Comparison of ENCODE assay signal across 14 cellular contexts in genomic region chr9:16752615-16753014, GRCh38.
DNase-seq lines count a peak whose midpoint lies in the region; ATAC-seq and TF ChIP-seq lines count a peak whose summit lies in the region.
"Had no signal": no experiment of that assay in that cellular context is flagged by ENCODE, and none has a peak within 500 bp of the region (broad histone marks: within the 10 kb centered on the region; RNA-seq: fewer than 3 reads in every experiment).

No MANE protein-coding gene starts in this region.

- DNase-seq in GM03348 (ENCODE audit: low spot score) = peak; percentile 20
- no peak for DNase-seq in SK-N-MC (ENCODE audit: low read depth, low spot score)
- peak; percentile 31 for DNase-seq in fibroblast of the aortic adventitia (ENCODE audit: low read depth)
- DNase-seq in NCI-H446 (lab: John Stamatoyannopoulos, UW) = no peak
- DNase-seq in amniotic stem cell (lab: John Stamatoyannopoulos, UW) = no peak
- DNase-seq in NCI-H1105 (lab: John Stamatoyannopoulos, UW) = no peak
- no peak for DNase-seq in naive thymus-derived CD8-positive, alpha-beta T cell
- DNase-seq: C1 segment of cervical spinal cord; Calu3; CD4-positive, alpha-beta T cell; DMS 273 treated with DMSO at 0.1 percent for 48 hours; H7 had no signal

- H3K9ac ChIP-seq in SK-N-MC (ENCODE audit: insufficient read length) = no peak overlapping the region

- TF ChIP-seq CTCF in fibroblast of the aortic adventitia (IDR thresholded peaks at IDR 0.05; ENCODE audit: insufficient read depth, low read length) = no peak

- no peak overlapping the region for H3K4me3 Mint-ChIP-seq in naive thymus-derived CD8-positive, alpha-beta T cell
- H3K4me3 Mint-ChIP-seq: B cell; CD4-positive, alpha-beta T cell had no signal

- no peak for ATAC-seq in naive thymus-derived CD8-positive, alpha-beta T cell
- ATAC-seq: HepG2 had no signal

- H3K27me3 Mint-ChIP-seq in naive thymus-derived CD8-positive, alpha-beta T cell = peaks cover 0 to 4% (median 0%) of the 10 kb centered on the region in 5 donors
- H3K27me3 Mint-ChIP-seq: B cell; CD4-positive, alpha-beta T cell had no signal

- peaks cover 0 to 9% (median 0%) of the 10 kb centered on the region in 9 donors for H3K9me3 Mint-ChIP-seq in naive thymus-derived CD8-positive, alpha-beta T cell

- POLR2A ChIA-PET in naive thymus-derived CD8-positive, alpha-beta T cell (lab: Charles Lee) = no interaction called here

- H3K36me3 Mint-ChIP-seq in naive thymus-derived CD8-positive, alpha-beta T cell = no peaks in the 10 kb centered on the region

- H3K4me1 Mint-ChIP-seq in naive thymus-derived CD8-positive, alpha-beta T cell = no peaks in the 10 kb centered on the region
- H3K4me1 Mint-ChIP-seq: B cell had no signal

- H3K9me3 ChIP-seq in SK-N-MC (ENCODE audit: low read depth, low read length) = no peaks in the 10 kb centered on the region

- H3K27ac Mint-ChIP-seq in naive thymus-derived CD8-positive, alpha-beta T cell = no peak overlapping the region
- H3K27ac Mint-ChIP-seq: B cell; CD4-positive, alpha-beta T cell had no signal

- H3K4me3 ChIP-seq in SK-N-MC = no peak overlapping the region
- H3K4me3 ChIP-seq in fibroblast of the aortic adventitia (ENCODE audit: low read depth, low read length) = no peak overlapping the region

- peak overlapping the region; percentile 57 for H3K27ac ChIP-seq in SK-N-MC

- H3K36me3 ChIP-seq in SK-N-MC (ENCODE audit: insufficient read depth, low read length) = no peaks in the 10 kb centered on the region

Comparison
In these comparisons a context has a peak if more than half of its experiments do, and no peak if none do; other contexts are left out.
1. DNase-seq: peak in GM03348 (single experiment) and fibroblast of the aortic adventitia (single experiment); none in SK-N-MC (single experiment), NCI-H446 (0 of 2), amniotic stem cell (single experiment), NCI-H1105 (single experiment) and naive thymus-derived CD8-positive, alpha-beta T cell (0 of 10).